9 cellular contexts compared by ENCODE assay signal in the genomic region with DNA sequence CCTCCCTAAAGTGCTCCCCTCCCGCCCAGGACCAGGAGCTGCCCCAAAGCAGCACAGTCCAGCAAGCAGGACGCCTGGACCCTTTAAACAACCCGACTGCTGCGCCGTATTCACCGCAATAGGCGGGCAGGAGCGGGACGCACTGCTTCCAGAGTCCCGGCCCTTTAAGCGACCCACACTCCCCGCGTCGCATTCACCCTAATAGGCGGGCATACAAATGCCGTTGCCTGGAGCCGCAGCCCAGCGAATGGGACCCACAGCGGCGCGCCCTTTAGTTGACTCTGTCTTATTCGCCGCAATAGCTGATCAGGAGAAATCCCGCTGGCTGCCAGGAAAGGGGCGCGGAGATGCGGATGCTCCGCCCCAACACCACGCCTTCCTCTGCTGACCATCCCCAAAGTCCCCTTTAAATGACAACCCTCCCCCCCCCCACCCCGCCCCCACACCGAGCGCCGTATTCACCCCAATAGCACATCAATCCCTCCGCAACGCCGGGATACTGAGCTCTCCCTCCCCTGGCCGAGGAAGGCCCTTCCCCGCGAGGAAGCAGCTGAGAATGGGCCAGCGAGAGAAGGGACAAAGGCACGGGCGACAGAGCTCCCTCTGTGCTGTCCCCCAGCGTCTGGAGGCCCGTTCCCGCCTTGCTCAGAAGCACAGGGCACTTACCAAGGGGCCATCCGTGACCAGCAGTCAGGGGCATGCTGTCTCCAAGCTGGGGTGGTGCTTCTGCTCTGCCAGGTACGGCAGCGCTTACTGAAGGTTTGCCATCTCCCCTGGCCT. TPM values are rescaled to one million over a fixed set of nuclear protein-coding genes. Genes with fewer than 3 reads are reported as not detected.
A peak's percentile ranks its signal among the peaks of the same experiment; 100 is the strongest.
DNase-seq lines count a peak whose midpoint lies in the region; ATAC-seq and TF ChIP-seq lines count a peak whose summit lies in the region.
"Had no signal": no experiment of that assay in that cellular context is flagged by ENCODE, and none has a peak within 500 bp of the region (broad histone marks: within the 10 kb centered on the region; RNA-seq: fewer than 3 reads in every experiment).

No MANE protein-coding gene starts in this region.

- peak overlapping the region in 1 of 2 experiments; percentile 83 for H3K14ac ChIP-seq in mesenchymal stem cell (ENCODE audit: low read length in 2 of 2)

- H2BK12ac ChIP-seq in mesenchymal stem cell (ENCODE audit: low read length in 2 of 2) = peak overlapping the region in 1 of 2 experiments; percentile 86

- TF ChIP-seq POLR2A in stomach (IDR thresholded peaks at IDR 0.05) = no peak

- no peak overlapping the region for H3K27ac ChIP-seq in mesenchymal stem cell (ENCODE audit: low read length, poor library complexity, severe bottlenecking)
- peak overlapping the region; percentile 9 to 93 (median 83) for H3K27ac ChIP-seq in stomach

- no peaks in the 10 kb centered on the region for H3K27me3 ChIP-seq in mesenchymal stem cell (ENCODE audit: control insufficient read depth in 1 of 2, insufficient read depth in 1 of 2, low read length in 2 of 2)
- H3K27me3 ChIP-seq in stomach = no peaks in the 10 kb centered on the region
- H3K27me3 ChIP-seq in Caco-2 (replicated peaks; ENCODE audit: control insufficient read depth, insufficient read depth, low read length) = no peaks in the 10 kb centered on the region

- peak overlapping the region; percentile 10 for H4K91ac ChIP-seq in mesenchymal stem cell (ENCODE audit: low read length)

- 2% methylated on average over 48 of the region's 48 CpGs for WGBS in mesenchymal stem cell
- WGBS in stomach, 5 donors = 3 to 7% (median 6%) methylated on average over 29 to 48 of the region's 48 CpGs

- POLR2A ChIA-PET in Caco-2 (lab: Charles Lee) = interaction anchor here (0.6 kb wide), 1 partner anchor 64 kb away, joined by 11 read pairs; no protein-coding TSS in a partner anchor

- H4K8ac ChIP-seq in mesenchymal stem cell (ENCODE audit: low read length) = peak overlapping the region; percentile 30

- H3K4ac ChIP-seq in mesenchymal stem cell (ENCODE audit: low read depth in 1 of 2, low read length in 2 of 2) = peak overlapping the region; percentile 5 to 56

- no peak overlapping the region for H2BK5ac ChIP-seq in mesenchymal stem cell (ENCODE audit: low read depth, low read length, poor library complexity, severe bottlenecking)

- H2AFZ ChIP-seq in mesenchymal stem cell (ENCODE audit: low read depth, low read length) = peak overlapping the region; percentile 70

- DNase-seq in AG09319 (ENCODE audit: extremely low read depth, low read depth) (peak; percentile 77), HS-5 (ENCODE audit: low read depth) (peak; percentile 58), SW 1271 (lab: John Stamatoyannopoulos, UW) (peak; percentile 57 to 80), mesenchymal stem cell (peak; percentile 96), stomach (peak; percentile 83), Caco-2 (no peak)
- DNase-seq: naive B cell had no signal

- no peaks in the 10 kb centered on the region for H3K4me1 Mint-ChIP-seq in Caco-2 (ENCODE audit: low read depth, unreplicated experiment)

- TF ChIP-seq EP300 in stomach (IDR thresholded peaks at IDR 0.05) = no peak

- TF ChIP-seq CTCF in AG09319 (IDR thresholded peaks at IDR 0.05; ENCODE audit: low read depth, low read length) (no peak), stomach (IDR thresholded peaks at IDR 0.05) (no peak), Caco-2 (IDR thresholded peaks at IDR 0.05; ENCODE audit: insufficient read depth in 1 of 2, low read depth in 1 of 2, low read length in 1 of 2, severe bottlenecking in 1 of 2, unreplicated experiment in 1 of 2) (no peak)

- intact Hi-C loops in stomach (cut with DNase I; ENCODE audit: low total_unique reads) = no loop called here
- intact Hi-C loops in Caco-2 (cut with micrococcal nuclease; ENCODE audit: unreplicated experiment) = no loop called here

- peaks cover 68% of the 10 kb centered on the region for H3K4me1 ChIP-seq in mesenchymal stem cell (ENCODE audit: control insufficient read depth, insufficient read depth, low read depth, low read length)
- peaks cover 52 to 96% (median 74%) of the 10 kb centered on the region in 4 donors for H3K4me1 ChIP-seq in stomach
- H3K4me1 ChIP-seq in Caco-2 = no peaks in the 10 kb centered on the region

- peaks cover 9% of the 10 kb centered on the region for H3K36me3 Mint-ChIP-seq in Caco-2 (ENCODE audit: insufficient read depth, unreplicated experiment)
- H3K36me3 Mint-ChIP-seq: naive B cell had no signal

- peaks cover 0 to 21% of the 10 kb centered on the region in 2 experiments for H3K36me3 ChIP-seq in mesenchymal stem cell (ENCODE audit: control insufficient read depth in 1 of 2, insufficient read depth in 2 of 2, low read depth in 1 of 2, low read length in 2 of 2)
- no peaks in the 10 kb centered on the region for H3K36me3 ChIP-seq in stomach
- H3K36me3 ChIP-seq in Caco-2 (ENCODE audit: control insufficient read depth, insufficient read depth, low read length) = no peaks in the 10 kb centered on the region

- peaks cover 62% of the 10 kb centered on the region for H3K79me1 ChIP-seq in mesenchymal stem cell (replicated peaks; ENCODE audit: low read length, poor library complexity, severe bottlenecking)

- H2AK5ac ChIP-seq in mesenchymal stem cell (ENCODE audit: low read length, severe bottlenecking) = no peak overlapping the region

- H3K9ac ChIP-seq in mesenchymal stem cell (ENCODE audit: low read length) = peak overlapping the region; percentile 83

- CTCF ChIA-PET in Caco-2 (lab: Charles Lee) = no interaction called here

- no peak overlapping the region for H2BK120ac ChIP-seq in mesenchymal stem cell (ENCODE audit: low read depth, low read length)

- H3K27me3 Mint-ChIP-seq in Caco-2 (ENCODE audit: insufficient read depth, unreplicated experiment) = no peaks in the 10 kb centered on the region

- H3K9me3 Mint-ChIP-seq in Caco-2 (ENCODE audit: unreplicated experiment) = no peaks in the 10 kb centered on the region

- peak overlapping the region; percentile 59 to 82 for H3K4me3 ChIP-seq in mesenchymal stem cell (ENCODE audit: insufficient read depth in 1 of 2, low read depth in 1 of 2, low read length in 2 of 2)
- peak overlapping the region; percentile 46 to 52 (median 50) for H3K4me3 ChIP-seq in stomach
- H3K4me3 ChIP-seq in Caco-2 (ENCODE audit: low read depth, low read length) = no peak overlapping the region

- H3K9me3 ChIP-seq in mesenchymal stem cell (ENCODE audit: control insufficient read depth, low read length) (no peaks in the 10 kb centered on the region), stomach (no peaks in the 10 kb centered on the region), Caco-2 (no peaks in the 10 kb centered on the region)

- peak overlapping the region; percentile 92 for H3K4me2 ChIP-seq in mesenchymal stem cell (ENCODE audit: low read length, poor library complexity, severe bottlenecking)

- no peak overlapping the region for H2BK15ac ChIP-seq in mesenchymal stem cell (ENCODE audit: low read depth, poor library complexity, severe bottlenecking)

- no peak overlapping the region for H3K4me3 Mint-ChIP-seq in Caco-2 (ENCODE audit: unreplicated experiment)

- ATAC-seq in esophagus mucosa = peak; percentile 41
- ATAC-seq in HG03442 (IDR thresholded peaks at IDR 0.05; ENCODE audit: unreplicated experiment) = no peak

- no TSS peak for BruUV-seq in Caco-2 (replicated peaks; lab: Mats Ljungman, UMichigan)

- H3K23ac ChIP-seq in mesenchymal stem cell (ENCODE audit: low read length in 2 of 2) = peak overlapping the region in 1 of 2 experiments; percentile 29

- peak overlapping the region; percentile 24 to 84 for H3K18ac ChIP-seq in mesenchymal stem cell (ENCODE audit: low read depth in 1 of 2, low read length in 2 of 2)

- no peak overlapping the region for H3K27ac Mint-ChIP-seq in Caco-2 (ENCODE audit: unreplicated experiment)

RNA-seq across cellular contexts. Expression of a gene that starts 4.7 kb away (rescaled TPM):
- total RNA-seq in esophagus mucosa = 13.4 TPM
- 13.7 TPM for polyA plus RNA-seq in mesenchymal stem cell (2013, experiment 1 of 2)
- polyA plus RNA-seq in mesenchymal stem cell (2013, experiment 2 of 2) = 14.6 TPM
- total RNA-seq in stomach = 100 to 1,000 TPM in 1 of 5 donors, 10 to 100 TPM in 4; 24.3 to 127 (median 38.2) TPM
- 10 to 100 TPM in 1 of 3 donors, 1 to 10 TPM in 2; 8.6 to 16.6 (median 9.2) TPM for polyA plus RNA-seq in stomach
- total RNA-seq in Caco-2 (2022) = 4.9 and 5.5 TPM in 2 replicates

RNA-seq across cellular contexts. Expression of a gene that starts 58.2 kb away (rescaled TPM):
- total RNA-seq in esophagus mucosa (not detected), stomach (not detected), Caco-2 (2022) (not detected in 2 replicates)
- polyA plus RNA-seq in mesenchymal stem cell (2013, experiment 1 of 2) = not detected
- polyA plus RNA-seq in mesenchymal stem cell (2013, experiment 2 of 2) = not detected
- not detected for polyA plus RNA-seq in stomach

Comparison
In these comparisons a context has a peak if more than half of its experiments do, and no peak if none do; other contexts are left out.
1. DNase-seq: peak in AG09319 (single experiment), HS-5 (single experiment), SW 1271 (2 of 2), mesenchymal stem cell (single experiment) and stomach (single experiment); none in Caco-2 (0 of 2).